In genomic region chr12:65668981-65669695, GRCh38 we compare ENCODE assay signal across 23 cellular contexts.
DNase-seq lines count a peak whose midpoint lies in the region; ATAC-seq and TF ChIP-seq lines count a peak whose summit lies in the region.
"Had no signal": no experiment of that assay in that cellular context is flagged by ENCODE, and none has a peak within 500 bp of the region (broad histone marks: within the 10 kb centered on the region; RNA-seq: fewer than 3 reads in every experiment).

No MANE protein-coding gene starts in this region.

- peaks cover 12% of the 10 kb centered on the region for H3K4me1 Mint-ChIP-seq in GM23338
- peaks cover 40% of the 10 kb centered on the region for H3K4me1 Mint-ChIP-seq in chondrocyte (ENCODE audit: low read depth)
- peaks cover 41% of the 10 kb centered on the region for H3K4me1 Mint-ChIP-seq in osteocyte (ENCODE audit: unreplicated experiment)
- H3K4me1 Mint-ChIP-seq in CD4-positive, alpha-beta memory T cell = no peaks in the 10 kb centered on the region
- H3K4me1 Mint-ChIP-seq: stimulated activated memory B cell treated with anti-CD40 and anti-IgM and Interleukin-4, amounts not matched to agents 10 μg/mL and 1 μg/mL and 100 μg/mL, for 72 hours had no signal

- no peaks in the 10 kb centered on the region for H3K9me2 ChIP-seq in GM23338 (ENCODE audit: insufficient read depth)

- no peak overlapping the region for H3K27ac ChIP-seq in GM23338 (ENCODE audit: low read depth)
- no peak overlapping the region for H3K27ac ChIP-seq in CD4-positive, alpha-beta memory T cell (ENCODE audit: low read depth, low read length)
- H3K27ac ChIP-seq: heart right ventricle, SK-N-MC, thoracic aorta, vagina, VCaP had no signal

- H3K4me3 Mint-ChIP-seq in GM23338 = no peak overlapping the region
- H3K4me3 Mint-ChIP-seq in chondrocyte (ENCODE audit: unreplicated experiment) = no peak overlapping the region
- no peak overlapping the region for H3K4me3 Mint-ChIP-seq in osteocyte (ENCODE audit: unreplicated experiment)
- no peak overlapping the region for H3K4me3 Mint-ChIP-seq in CD4-positive, alpha-beta memory T cell
- H3K4me3 Mint-ChIP-seq: activated T-cell treated with anti-CD3 and anti-CD28 coated beads, Interleukin-2, amount 50 U/mL, for 24 hours; CD4-positive, CD25-positive, alpha-beta regulatory T cell; dendritic cell treated with granulocyte-macrophage colony-stimulating factor and Interleukin-4, amounts not matched to agents 40 ng/mL and 50 ng/mL, for 4 days; stimulated activated memory B cell treated with anti-CD40 and anti-IgM and Interleukin-4, amounts not matched to agents 10 μg/mL and 1 μg/mL and 100 μg/mL, for 72 hours had no signal

- intact Hi-C loops in CD4-positive, alpha-beta memory T cell (cut with micrococcal nuclease) = no loop called here

- H3K9me3 ChIP-seq in CD4-positive, alpha-beta memory T cell (ENCODE audit: control insufficient read depth in 1 of 2, low read length in 2 of 2) = no peaks in the 10 kb centered on the region
- H3K9me3 ChIP-seq: heart right ventricle, thoracic aorta, vagina had no signal

- POLR2A ChIA-PET in CD4-positive, alpha-beta memory T cell (lab: Charles Lee; ENCODE audit: partially characterized antibody) = no interaction called here

- no peak for ATAC-seq in GM23338
- no peak for ATAC-seq in GM19035 (IDR thresholded peaks at IDR 0.05; ENCODE audit: unreplicated experiment)
- ATAC-seq: heart right ventricle; stimulated activated memory B cell treated with anti-CD40 and anti-IgM and Interleukin-4, amounts not matched to agents 10 μg/mL and 1 μg/mL and 100 μg/mL, for 72 hours had no signal

- 0 out of 2 replicates have a peak overlapping the region, but pooled peaks have one; percentile 49 for H2AFZ ChIP-seq in GM23338

- no peaks in the 10 kb centered on the region for H4K20me1 ChIP-seq in GM23338 (replicated peaks; ENCODE audit: insufficient read depth)

- no peak overlapping the region for H3K4me2 ChIP-seq in GM23338

- no peak overlapping the region for H3K27ac Mint-ChIP-seq in GM23338
- no peak overlapping the region for H3K27ac Mint-ChIP-seq in chondrocyte (ENCODE audit: unreplicated experiment)
- peak overlapping the region; percentile 88 for H3K27ac Mint-ChIP-seq in osteocyte (ENCODE audit: unreplicated experiment)
- no peak overlapping the region for H3K27ac Mint-ChIP-seq in CD4-positive, alpha-beta memory T cell
- H3K27ac Mint-ChIP-seq: activated T-cell treated with anti-CD3 and anti-CD28 coated beads, Interleukin-2, amount 50 U/mL, for 24 hours; CD4-positive, CD25-positive, alpha-beta regulatory T cell; dendritic cell treated with granulocyte-macrophage colony-stimulating factor and Interleukin-4, amounts not matched to agents 40 ng/mL and 50 ng/mL, for 4 days; stimulated activated memory B cell treated with anti-CD40 and anti-IgM and Interleukin-4, amounts not matched to agents 10 μg/mL and 1 μg/mL and 100 μg/mL, for 72 hours had no signal

- CTCF ChIA-PET in CD4-positive, alpha-beta memory T cell (lab: Charles Lee; ENCODE audit: partially characterized antibody) = no interaction called here

- DNase-seq in GM23338 (ENCODE audit: low spot score) = no peak
- peak; percentile 61 for DNase-seq in RKO (ENCODE audit: low spot score)
- no peak for DNase-seq in chondrocyte (ENCODE audit: low spot score)
- DNase-seq in osteocyte (ENCODE audit: extremely low spot score, unreplicated experiment) = no peak
- DNase-seq in CD4-positive, alpha-beta memory T cell = no peak
- no peak for DNase-seq in CD1c-positive myeloid dendritic cell (ENCODE audit: extremely low spot score)
- DNase-seq: activated CD4-positive, alpha-beta T cell treated with anti-CD3 and anti-CD28 coated beads for 48 hours; activated gamma-delta T cell treated with Interleukin-2 at 50 U/mL for 16 hours; activated T-cell treated with anti-CD3 and anti-CD28 coated beads, Interleukin-2, amount 50 U/mL, for 24 hours; CD4-positive, CD25-positive, alpha-beta regulatory T cell; heart right ventricle; NCI-H187; NCI-H69; nucleus accumbens; RPMI8226; stimulated activated CD4-positive, alpha-beta T cell treated with anti-CD3 and anti-CD28 coated beads, Interleukin-2, amount 100 ng/mL, for 48 hours had no signal

- no peak overlapping the region for H3K4me3 ChIP-seq in GM23338
- H3K4me3 ChIP-seq in CD4-positive, alpha-beta memory T cell (ENCODE audit: low read length in 2 of 2) = no peak overlapping the region
- H3K4me3 ChIP-seq: heart right ventricle, SK-N-MC, thoracic aorta, vagina had no signal

- H3K27me3 Mint-ChIP-seq in GM23338 (ENCODE audit: insufficient read depth, low read depth, poor library complexity) (peaks cover 2% of the 10 kb centered on the region), chondrocyte (ENCODE audit: low read depth) (no peaks in the 10 kb centered on the region), osteocyte (ENCODE audit: unreplicated experiment) (no peaks in the 10 kb centered on the region)
- H3K27me3 Mint-ChIP-seq in CD4-positive, alpha-beta memory T cell = peaks cover 0 to 6% of the 10 kb centered on the region in 2 donors
- H3K27me3 Mint-ChIP-seq: CD4-positive, CD25-positive, alpha-beta regulatory T cell; dendritic cell treated with granulocyte-macrophage colony-stimulating factor and Interleukin-4, amounts not matched to agents 40 ng/mL and 50 ng/mL, for 4 days had no signal

- H3K36me3 Mint-ChIP-seq in GM23338 (ENCODE audit: low read depth) (peaks cover 8% of the 10 kb centered on the region; the same call in 1 of the 3 replicates), chondrocyte (ENCODE audit: low read depth) (no peaks in the 10 kb centered on the region), osteocyte (ENCODE audit: unreplicated experiment) (no peaks in the 10 kb centered on the region)
- no peaks in the 10 kb centered on the region for H3K36me3 Mint-ChIP-seq in CD4-positive, alpha-beta memory T cell
- H3K36me3 Mint-ChIP-seq: CD4-positive, CD25-positive, alpha-beta regulatory T cell; stimulated activated memory B cell treated with anti-CD40 and anti-IgM and Interleukin-4, amounts not matched to agents 10 μg/mL and 1 μg/mL and 100 μg/mL, for 72 hours had no signal

- TF ChIP-seq CTCF in GM23338 (conservative IDR thresholded peaks at IDR 0.05; ENCODE audit: low read depth in 2 of 2) (no peak), chondrocyte (IDR thresholded peaks at IDR 0.05) (peak; percentile 24), osteocyte (IDR thresholded peaks at IDR 0.05) (no peak)

- no peaks in the 10 kb centered on the region for H3K79me2 ChIP-seq in GM23338 (replicated peaks; ENCODE audit: insufficient read depth)

- H3F3A ChIP-seq in GM23338 (replicated peaks; ENCODE audit: low read depth) = no peaks in the 10 kb centered on the region

- peaks cover 12% of the 10 kb centered on the region; the same call in 1 of the 2 replicates for H3K4me1 ChIP-seq in GM23338 (ENCODE audit: insufficient read depth)
- H3K4me1 ChIP-seq in CD4-positive, alpha-beta memory T cell (ENCODE audit: insufficient read depth, low read length) = no peaks in the 10 kb centered on the region
- H3K4me1 ChIP-seq: heart right ventricle, vagina had no signal

- no peaks in the 10 kb centered on the region for H3K27me3 ChIP-seq in GM23338 (ENCODE audit: insufficient read depth)
- H3K27me3 ChIP-seq in CD4-positive, alpha-beta memory T cell (ENCODE audit: insufficient read depth, low read length) = no peaks in the 10 kb centered on the region
- H3K27me3 ChIP-seq: vagina had no signal

- H3K9me3 Mint-ChIP-seq in GM23338 (peaks cover 9% of the 10 kb centered on the region), chondrocyte (ENCODE audit: low read depth) (peaks cover 5% of the 10 kb centered on the region), osteocyte (ENCODE audit: unreplicated experiment) (peaks cover 12% of the 10 kb centered on the region)
- H3K9me3 Mint-ChIP-seq in CD4-positive, alpha-beta memory T cell = peaks cover 0 to 4% (median 0%) of the 10 kb centered on the region in 8 donors
- H3K9me3 Mint-ChIP-seq: dendritic cell treated with granulocyte-macrophage colony-stimulating factor and Interleukin-4, amounts not matched to agents 40 ng/mL and 50 ng/mL, for 4 days had no signal

- no peaks in the 10 kb centered on the region for H3K36me3 ChIP-seq in GM23338 (ENCODE audit: insufficient read depth)
- no peaks in the 10 kb centered on the region for H3K36me3 ChIP-seq in CD4-positive, alpha-beta memory T cell (ENCODE audit: insufficient read depth, low read length)
- H3K36me3 ChIP-seq: heart right ventricle, thoracic aorta, vagina had no signal

TF ChIP-seq in GM23338, 12 proteins besides CTCF, POLR2A, EP300 and RAD21 (continues in another document):
- TF ChIP-seq ZNF331 (CRISPR knock-in tag; IDR thresholded peaks at IDR 0.05; ENCODE audit: low read depth) = no peak
